Comparison of ENCODE assay signal across 8 cellular contexts in genomic region chr7:116525298-116525912, GRCh38. TPM values are rescaled to one million over a fixed set of nuclear protein-coding genes. Genes with fewer than 3 reads are reported as not detected.
DNase-seq lines count a peak whose midpoint lies in the region; ATAC-seq and TF ChIP-seq lines count a peak whose summit lies in the region.

No MANE protein-coding gene starts in this region.

- no peak overlapping the region for H2AK5ac ChIP-seq in H9 (ENCODE audit: insufficient read length, low read length)

- no peak overlapping the region for H3K4ac ChIP-seq in H9 (ENCODE audit: low read depth, low read length)

- DNase-seq in COLO668 (lab: John Stamatoyannopoulos, UW; ENCODE audit: unreplicated experiment) (peak; percentile 52), H9 (peak; percentile 56), OCI-LY7 (ENCODE audit: low spot score) (no peak), ascending aorta (ENCODE audit: low spot score in 2 of 2) (peak in 1 of 2 donors; percentile 76), COLO829 (ENCODE audit: low spot score) (no peak)

- POLR2A ChIA-PET in OCI-LY7 (lab: Charles Lee): no interaction called here

- peaks cover 49 to 60% of the 10 kb centered on the region in 2 experiments for H3K4me1 Mint-ChIP-seq in H9

- peak overlapping the region in 1 of 3 experiments; percentile 61; a peak in 2 of 7 replicates for H3K27ac Mint-ChIP-seq in H9

- no peak overlapping the region for H2BK120ac ChIP-seq in H9 (ENCODE audit: low read depth, low read length, poor library complexity, severe bottlenecking)

- no peaks in the 10 kb centered on the region for H4K20me1 ChIP-seq in H9 (ENCODE audit: control insufficient read depth, insufficient read depth, insufficient read length)
- no peaks in the 10 kb centered on the region for H4K20me1 ChIP-seq in OCI-LY7 (ENCODE audit: insufficient read depth, low read length)

- H3K4me3 ChIP-seq in OCI-LY7 (ENCODE audit: low read depth, low read length, poor library complexity, severe bottlenecking) (peak overlapping the region; percentile 24), ascending aorta (peak overlapping the region; percentile 75 to 98), iPS-11a (ENCODE audit: low read depth, low read length) (peak overlapping the region; percentile 53), skeletal muscle tissue (ENCODE audit: low read length in 3 of 3) (peak overlapping the region; percentile 88 to 92 (median 88))

- H3K9ac ChIP-seq in H9 (ENCODE audit: extremely low read depth, insufficient read length, low read length) (peak overlapping the region; percentile 40), skeletal muscle tissue (ENCODE audit: low read depth in 1 of 3, low read length in 3 of 3) (peak overlapping the region; percentile 82 to 91 (median 88))

- ATAC-seq in HG03457 (IDR thresholded peaks at IDR 0.05; ENCODE audit: unreplicated experiment): no peak

- H2BK12ac ChIP-seq in H9 (ENCODE audit: insufficient read length, low read depth, low read length): no peak overlapping the region

- H2AFZ ChIP-seq in H9 (ENCODE audit: low read length): peak overlapping the region; percentile 60
- no peak overlapping the region for H2AFZ ChIP-seq in OCI-LY7 (ENCODE audit: low read length)

- H3K14ac ChIP-seq in H9 (ENCODE audit: insufficient read depth, low read length): no peak overlapping the region

- H3T11ph ChIP-seq in H9 (ENCODE audit: low read length): no peak overlapping the region

- no peak overlapping the region for H2BK15ac ChIP-seq in H9 (ENCODE audit: low read depth, low read length)

- H4K91ac ChIP-seq in H9 (ENCODE audit: insufficient read length, low read depth, low read length): no peak overlapping the region

- H3K4me1 ChIP-seq in H9 (ENCODE audit: insufficient read depth, low read length) (peaks cover 4% of the 10 kb centered on the region; the same call in 1 of the 2 replicates), OCI-LY7 (ENCODE audit: insufficient read depth, low read length, poor library complexity, severe bottlenecking) (no peaks in the 10 kb centered on the region), ascending aorta (peaks cover 0 to 12% of the 10 kb centered on the region in 2 donors), skeletal muscle tissue (ENCODE audit: control insufficient read depth in 3 of 3, insufficient read depth in 3 of 3, low read length in 3 of 3) (peaks cover 20 to 22% (median 22%) of the 10 kb centered on the region in 3 donors)

- no peaks in the 10 kb centered on the region for H3K9me2 ChIP-seq in OCI-LY7 (ENCODE audit: insufficient read depth, low read length)

- H3K9me3 ChIP-seq in H9 (ENCODE audit: control insufficient read depth, low read depth, low read length) (no peaks in the 10 kb centered on the region), OCI-LY7 (ENCODE audit: low read length) (no peaks in the 10 kb centered on the region), ascending aorta (no peaks in the 10 kb centered on the region), skeletal muscle tissue (ENCODE audit: control insufficient read depth in 3 of 3, low read length in 3 of 3) (no peaks in the 10 kb centered on the region)

- BruUV-seq in OCI-LY7 (replicated peaks; lab: Mats Ljungman, UMichigan): no TSS peak

- H2BK5ac ChIP-seq in H9 (ENCODE audit: insufficient read length, low read length): no peak overlapping the region

- TF ChIP-seq CTCF in H9 (conservative IDR thresholded peaks at IDR 0.05): no peak
- no peak for TF ChIP-seq CTCF in OCI-LY7 (conservative IDR thresholded peaks at IDR 0.05; ENCODE audit: low read length)
- peak in 1 of 3 experiments; percentile 14 for TF ChIP-seq CTCF in ascending aorta (IDR thresholded peaks at IDR 0.05)

- no peak overlapping the region for H4K8ac ChIP-seq in H9 (replicated peaks; ENCODE audit: insufficient read length, low read depth, low read length)

- H2BK20ac ChIP-seq in H9 (ENCODE audit: low read depth, low read length, poor library complexity, severe bottlenecking): no peak overlapping the region

- H3K27me3 Mint-ChIP-seq in H9 (ENCODE audit: low read depth): peaks cover 19% of the 10 kb centered on the region

- H3K23ac ChIP-seq in H9 (ENCODE audit: insufficient read length, low read depth, low read length): no peak overlapping the region

- H3K36me3 Mint-ChIP-seq in H9 (ENCODE audit: insufficient read depth in 1 of 3, low read depth in 3 of 3): no peaks in the 10 kb centered on the region

- CTCF ChIA-PET in OCI-LY7 (lab: Charles Lee; ENCODE audit: unreplicated experiment): no interaction called here

- H3K27ac ChIP-seq in H9 (ENCODE audit: insufficient read length, low read depth, low read length) (no peak overlapping the region), OCI-LY7 (ENCODE audit: low read depth, low read length, poor library complexity, severe bottlenecking) (no peak overlapping the region), ascending aorta (peak overlapping the region; percentile 97 to 99), skeletal muscle tissue (ENCODE audit: low read depth, low read length) (peak overlapping the region; percentile 83)

- H3K27me3 ChIP-seq in H9 (ENCODE audit: insufficient read depth, low read length) (no peaks in the 10 kb centered on the region), ascending aorta (no peaks in the 10 kb centered on the region), skeletal muscle tissue (ENCODE audit: control insufficient read depth in 3 of 3, insufficient read depth in 3 of 3, low read length in 3 of 3) (peaks cover 0 to 18% (median 5%) of the 10 kb centered on the region in 3 donors)

- peaks cover 20% of the 10 kb centered on the region for H3K23me2 ChIP-seq in H9 (ENCODE audit: insufficient read length, low read depth, low read length, poor library complexity, severe bottlenecking)

- intact Hi-C loops in OCI-LY7 (cut with micrococcal nuclease; ENCODE audit: unreplicated experiment): no loop called here
- intact Hi-C loops in ascending aorta (cut with DNase I): loop anchor here (1.0 to 5.0 kb wide), 7 partner anchors 26 to 348 kb away; partner anchors contain the start of genes CAV2 and TES

- H3K56ac ChIP-seq in H9 (ENCODE audit: insufficient read length, low read depth, low read length): no peak overlapping the region

- no peaks in the 10 kb centered on the region for H3K79me1 ChIP-seq in H9 (ENCODE audit: insufficient read depth, low read depth, low read length, poor library complexity, severe bottlenecking)

- peak overlapping the region; percentile 84 to 97 for H3K4me3 Mint-ChIP-seq in H9

- no peaks in the 10 kb centered on the region for H3K36me3 ChIP-seq in OCI-LY7 (ENCODE audit: insufficient read depth, low read length)
- peaks cover 0 to 6% of the 10 kb centered on the region in 2 donors for H3K36me3 ChIP-seq in ascending aorta
- no peaks in the 10 kb centered on the region for H3K36me3 ChIP-seq in skeletal muscle tissue (ENCODE audit: control insufficient read depth in 3 of 3, insufficient read depth in 3 of 3, low read length in 3 of 3)

- no peak overlapping the region for H4K5ac ChIP-seq in H9 (ENCODE audit: insufficient read length, low read depth, low read length)

- H3K9me3 Mint-ChIP-seq in H9: no peaks in the 10 kb centered on the region

- WGBS in H9 (ENCODE audit: extremely low coverage, insufficient read length, low lambda C conversion rate): no CpG with 5 or more reads among the region's 36 CpGs

- peak overlapping the region; percentile 90 for H3K4me2 ChIP-seq in H9 (ENCODE audit: insufficient read depth, insufficient read length, low read length)
- peak overlapping the region; percentile 59; the same call in 1 of the 2 replicates for H3K4me2 ChIP-seq in OCI-LY7 (ENCODE audit: low read length)

- H3K79me2 ChIP-seq in H9 (ENCODE audit: insufficient read depth, low read length): no peaks in the 10 kb centered on the region
- no peaks in the 10 kb centered on the region for H3K79me2 ChIP-seq in OCI-LY7 (ENCODE audit: insufficient read depth, low read depth, low read length)

- no peak overlapping the region for H3K18ac ChIP-seq in H9 (ENCODE audit: insufficient read length, low read depth, low read length)

RNA-seq across cellular contexts. Expression of gene CAV1, which starts 0.6 kb away (rescaled TPM):
- 20.2 and 20.9 TPM in 2 replicates for total RNA-seq in H9 (2021)
- not detected in 2 replicates for total RNA-seq in OCI-LY7 (2014; rRNA removed; shearing (Covaris generic))
- 0.30 TPM in 1 of 2 replicates, not detected in the other for total RNA-seq in OCI-LY7 (2022)
- total RNA-seq in ascending aorta: 156 TPM
- total RNA-seq in skeletal muscle tissue: 175 TPM

RNA-seq across cellular contexts. Expression of gene CAV2, which starts 25.9 kb away (rescaled TPM):
- total RNA-seq in H9 (2021) (3.7 and 4.7 TPM in 2 replicates), OCI-LY7 (2022) (not detected in 2 replicates), ascending aorta (92.6 TPM), skeletal muscle tissue (35.0 TPM)
- total RNA-seq in OCI-LY7 (2014; rRNA removed; shearing (Covaris generic)): not detected in 2 replicates

Comparison
In these comparisons a context has a peak if more than half of its experiments do, and no peak if none do; other contexts are left out.
1. DNase-seq: peak in COLO668 (single experiment) and H9 (single experiment); none in OCI-LY7 (single experiment) and COLO829 (single experiment).
2. H3K27ac ChIP-seq: peak in ascending aorta (2 of 2) and skeletal muscle tissue (single experiment); none in H9 (single experiment) and OCI-LY7 (single experiment).
3. H3K4me3 ChIP-seq: peak in every context shown above with its lines; median percentile 88 in skeletal muscle tissue; 86 in ascending aorta; 53 in iPS-11a; 24 in OCI-LY7.
4. RNA of gene CAV1, which starts 0.6 kb away (total RNA-seq): 175 TPM in skeletal muscle tissue (single experiment), 156 TPM in ascending aorta (single experiment) and 20.2 to 20.9 TPM in H9; 0.30 TPM in OCI-LY7; every median in the first group is over 10 times any median in the second.